In genomic region chr7:44824894-44825526, GRCh38 we compare ENCODE assay signal across 1 cellular context.
A peak's percentile ranks its signal among the peaks of the same experiment; 100 is the strongest.
TF ChIP-seq lines count a peak whose summit lies in the region.

No MANE protein-coding gene starts in this region.

TF ChIP-seq in HEK293, 187 proteins besides CTCF, POLR2A, EP300 and RAD21 (continued from another document):
- TF ChIP-seq ZNF18 (tag by site-specific recombination; IDR thresholded peaks at IDR 0.05), result peak; percentile 18; the same call in 1 of the 2 replicates
- no peak for TF ChIP-seq ZNF654 (tag by site-specific recombination; IDR thresholded peaks at IDR 0.05; ENCODE audit: low read depth)
- TF ChIP-seq ZNF704 (tag by site-specific recombination; IDR thresholded peaks at IDR 0.05), result no peak
- peak; percentile 16; the same call in 1 of the 2 replicates for TF ChIP-seq ZFHX2 (tag by site-specific recombination; conservative IDR thresholded peaks at IDR 0.05)
- TF ChIP-seq PATZ1 (tag by site-specific recombination; IDR thresholded peaks at IDR 0.05), result no peak
- TF ChIP-seq ZNF311 (tag by site-specific recombination; IDR thresholded peaks at IDR 0.05; ENCODE audit: borderline replicate concordance), result no peak
- no peak for TF ChIP-seq BCL6B (tag by site-specific recombination; IDR thresholded peaks at IDR 0.05)
- TF ChIP-seq ZNF133 (tag by site-specific recombination; IDR thresholded peaks at IDR 0.05), result no peak
- TF ChIP-seq ZNF76 (tag by site-specific recombination; IDR thresholded peaks at IDR 0.05; ENCODE audit: borderline replicate concordance, low read depth), result no peak
- TF ChIP-seq ZNF707 (tag by site-specific recombination; IDR thresholded peaks at IDR 0.05), result no peak
- no peak for TF ChIP-seq ZBTB10 (tag by site-specific recombination; IDR thresholded peaks at IDR 0.05)
- no peak for TF ChIP-seq SP2 (tag by site-specific recombination; IDR thresholded peaks at IDR 0.05)
- no peak for TF ChIP-seq KLF16 (tag by site-specific recombination; IDR thresholded peaks at IDR 0.05)
- no peak for TF ChIP-seq ZNF449 (tag by site-specific recombination; IDR thresholded peaks at IDR 0.05)
- no peak for TF ChIP-seq ZNF155 (tag by site-specific recombination; IDR thresholded peaks at IDR 0.05)
- no peak for TF ChIP-seq SETDB1 (IDR thresholded peaks at IDR 0.05; ENCODE audit: insufficient read length, low read length)
- TF ChIP-seq EGR2 (tag by site-specific recombination; IDR thresholded peaks at IDR 0.05; ENCODE audit: low read depth), result peak; percentile 38; the same call in 1 of the 2 replicates
- TF ChIP-seq ZXDB (tag by site-specific recombination; IDR thresholded peaks at IDR 0.05), result no peak
- TF ChIP-seq ZNF157 (tag by site-specific recombination; IDR thresholded peaks at IDR 0.05), result no peak
- TF ChIP-seq ZNF514 (tag by site-specific recombination; IDR thresholded peaks at IDR 0.05), result no peak
- peak; percentile 68 for TF ChIP-seq ZNF600 (tag by site-specific recombination; IDR thresholded peaks at IDR 0.05)
- TF ChIP-seq KLF10 (tag by site-specific recombination; IDR thresholded peaks at IDR 0.05), result no peak
- no peak for TF ChIP-seq ZNF350 (tag by site-specific recombination; IDR thresholded peaks at IDR 0.05)
- peak; percentile 37; the same call in 1 of the 2 replicates for TF ChIP-seq ZBTB17 (tag by site-specific recombination; IDR thresholded peaks at IDR 0.05)
- no peak for TF ChIP-seq ZNF274 (IDR thresholded peaks at IDR 0.05; ENCODE audit: low read length)
- TF ChIP-seq ZNF274 (tag by site-specific recombination; IDR thresholded peaks at IDR 0.05; ENCODE audit: borderline replicate concordance), result no peak
- TF ChIP-seq ZNF585B (tag by site-specific recombination; IDR thresholded peaks at IDR 0.05), result no peak
- no peak for TF ChIP-seq ZNF394 (tag by site-specific recombination; IDR thresholded peaks at IDR 0.05; ENCODE audit: borderline replicate concordance)
- no peak for TF ChIP-seq ZNF10 (tag by site-specific recombination; IDR thresholded peaks at IDR 0.05)
- no peak for TF ChIP-seq ZNF112 (tag by site-specific recombination; IDR thresholded peaks at IDR 0.05)
- TF ChIP-seq ZBTB21 (tag by site-specific recombination; IDR thresholded peaks at IDR 0.05), result no peak
- no peak for TF ChIP-seq ZSCAN23 (tag by site-specific recombination; IDR thresholded peaks at IDR 0.05)
- no peak for TF ChIP-seq RBAK (tag by site-specific recombination; IDR thresholded peaks at IDR 0.05)
- TF ChIP-seq PBX3 (CRISPR knock-in tag; IDR thresholded peaks at IDR 0.05), result no peak
- no peak for TF ChIP-seq OVOL3 (tag by site-specific recombination; IDR thresholded peaks at IDR 0.05)
- no peak for TF ChIP-seq ZNF513 (tag by site-specific recombination; IDR thresholded peaks at IDR 0.05)
- no peak for TF ChIP-seq REPIN1 (tag by site-specific recombination; IDR thresholded peaks at IDR 0.05; ENCODE audit: low read depth)
- no peak for TF ChIP-seq OSR2 (tag by site-specific recombination; IDR thresholded peaks at IDR 0.05)
- TF ChIP-seq TCF7L2 (IDR thresholded peaks at IDR 0.05; ENCODE audit: borderline replicate concordance, low read depth, low read length), result no peak
- no peak for TF ChIP-seq ZNF692 (tag by site-specific recombination; IDR thresholded peaks at IDR 0.05)
- peak; percentile 66 for TF ChIP-seq SP7 (tag by site-specific recombination; IDR thresholded peaks at IDR 0.05)
- TF ChIP-seq ZNF114 (tag by site-specific recombination; IDR thresholded peaks at IDR 0.05), result no peak
- no peak for TF ChIP-seq ZNF169 (tag by site-specific recombination; IDR thresholded peaks at IDR 0.05)
- no peak for TF ChIP-seq MYNN (tag by site-specific recombination; IDR thresholded peaks at IDR 0.05; ENCODE audit: borderline replicate concordance)
- TF ChIP-seq PRDM10 (tag by site-specific recombination; IDR thresholded peaks at IDR 0.05), result no peak
- no peak for TF ChIP-seq IKZF3 (tag by site-specific recombination; IDR thresholded peaks at IDR 0.05)
- no peak for TF ChIP-seq ZNF341 (tag by site-specific recombination; IDR thresholded peaks at IDR 0.05; ENCODE audit: low read depth)
- TF ChIP-seq FEZF1 (tag by site-specific recombination; IDR thresholded peaks at IDR 0.05), result no peak
- TF ChIP-seq MZF1 (tag by site-specific recombination; IDR thresholded peaks at IDR 0.05; ENCODE audit: borderline replicate concordance), result peak; percentile 86; the same call in 1 of the 2 replicates
- no peak for TF ChIP-seq ZNF121 (tag by site-specific recombination; IDR thresholded peaks at IDR 0.05)
- TF ChIP-seq ZBTB1 (tag by site-specific recombination; IDR thresholded peaks at IDR 0.05), result no peak
